29 cellular contexts compared by ENCODE assay signal in the genomic region with DNA sequence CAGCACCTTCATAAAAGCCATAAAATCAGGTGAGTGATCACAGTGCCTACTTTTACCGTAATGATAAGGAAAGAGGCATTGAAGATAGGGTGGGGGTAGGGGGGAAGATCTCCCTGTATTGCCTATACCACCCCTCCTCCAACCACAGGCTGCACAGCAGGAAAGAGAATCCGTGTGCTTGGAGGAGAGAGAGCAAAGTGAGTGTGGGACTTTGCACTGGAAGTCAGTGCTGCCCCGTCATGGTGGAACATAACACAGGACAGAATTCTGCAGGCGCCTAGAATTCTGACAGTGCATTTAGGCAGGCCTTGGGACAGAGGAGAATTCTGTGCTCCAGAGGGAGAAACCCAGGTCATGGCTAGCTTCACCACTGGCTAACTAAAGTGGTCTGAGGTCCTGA. TPM values are rescaled to one million over a fixed set of nuclear protein-coding genes. Genes with fewer than 3 reads are reported as not detected.
A peak's percentile ranks its signal among the peaks of the same experiment; 100 is the strongest.
DNase-seq lines count a peak whose midpoint lies in the region; ATAC-seq, FAIRE-seq and TF ChIP-seq lines count a peak whose summit lies in the region.
"Had no signal": no experiment of that assay in that cellular context is flagged by ENCODE, and none has a peak within 500 bp of the region (broad histone marks: within the 10 kb centered on the region; RNA-seq: fewer than 3 reads in every experiment).

No MANE protein-coding gene starts in this region.

- peak; percentile 72 for ATAC-seq in left lobe of liver
- ATAC-seq in pancreas: peak; percentile 19 to 59 (median 56)
- ATAC-seq: Right ventricle myocardium inferior, SK-N-SH treated with all-trans-retinoic acid at 6 μM for 48 hours had no signal

- TF ChIP-seq POLR2A in H54 (IDR thresholded peaks at IDR 0.05; ENCODE audit: low read depth, low read length): no peak
- TF ChIP-seq POLR2A in H1 (IDR thresholded peaks at IDR 0.05; ENCODE audit: control extremely low read depth in 1 of 2, low read depth in 2 of 2, low read length in 2 of 2): no peak
- TF ChIP-seq POLR2A in stomach (IDR thresholded peaks at IDR 0.05): no peak
- TF ChIP-seq POLR2A in GM12892 (IDR thresholded peaks at IDR 0.05; ENCODE audit: low read depth, low read length): no peak

- no peaks in the 10 kb centered on the region for H3K23me2 ChIP-seq in H1 (ENCODE audit: low read depth, low read length)

- H3K56ac ChIP-seq in H1 (replicated peaks; ENCODE audit: insufficient read length, low read depth, low read length): no peak overlapping the region

- H3K27ac ChIP-seq in H1 (ENCODE audit: low read depth, low read length): no peak overlapping the region
- H3K27ac ChIP-seq in pancreas: no peak overlapping the region
- H3K27ac ChIP-seq in stomach: no peak overlapping the region
- H3K27ac ChIP-seq: GM23248, HL-60, PC-9, SJCRH30 had no signal

- H4K8ac ChIP-seq in H1 (ENCODE audit: extremely low read depth, insufficient read depth, low read length): no peak overlapping the region

- no peak overlapping the region for H3K4ac ChIP-seq in H1 (replicated peaks; ENCODE audit: insufficient read length, low read depth, low read length)

- H4K91ac ChIP-seq in H1 (replicated peaks; ENCODE audit: insufficient read length, low read length): no peak overlapping the region

- no peak overlapping the region for H2AK5ac ChIP-seq in H1 (ENCODE audit: low read depth, low read length)

- H2BK5ac ChIP-seq in H1 (ENCODE audit: low read depth, low read length): no peak overlapping the region

- H4K5ac ChIP-seq in H1 (ENCODE audit: insufficient read length, low read depth, low read length): no peak overlapping the region

- intact Hi-C loops in pancreas (cut with DNase I): loop anchor here in 1 of 3 donors (10.0 kb wide), 1 partner anchor 69 kb away; no protein-coding TSS in a partner anchor
- intact Hi-C loops in stomach (cut with DNase I; ENCODE audit: low total_unique reads): no loop called here

- H3K14ac ChIP-seq in H1 (ENCODE audit: insufficient read length): no peak overlapping the region

- no peak overlapping the region; the same call in 1 of the 2 replicates for H3K18ac ChIP-seq in H1 (ENCODE audit: extremely low read depth, low read length)

- no peaks in the 10 kb centered on the region for H3K79me1 ChIP-seq in H1 (ENCODE audit: low read depth, low read length)

- FAIRE-seq in H54 (lab: Jason Lieb, UNC): peak; percentile 62
- no peak for FAIRE-seq in H1 (lab: Jason Lieb, UNC)
- no peak for FAIRE-seq in pancreas (lab: Jason Lieb, UNC)
- no peak for FAIRE-seq in GM12892 (lab: Jason Lieb, UNC)

- 75% methylated on average over 4 of the region's 4 CpGs; no CpG with 5 or more reads in 1 of the 2 experiments for WGBS in H1 (ENCODE audit: extremely low coverage in 1 of 2, insufficient coverage in 1 of 2, insufficient read length in 1 of 2, insufficient replicate concordance in 2 of 2, low coverage in 1 of 2, low lambda C conversion rate in 2 of 2, missing lambda C conversion rate in 1 of 2), 2 experiments
- WGBS in pancreas, 2 donors: 33 to 35% methylated on average over 4 of the region's 4 CpGs
- 47 to 74% (median 59%) methylated on average over 4 of the region's 4 CpGs for WGBS in stomach, 5 donors

- no peak overlapping the region for H2BK12ac ChIP-seq in H1 (ENCODE audit: low read depth, low read length)

- H3K4me1 ChIP-seq in H1 (replicated peaks in 1 of 4; ENCODE audit: control insufficient read depth in 3 of 4, insufficient read depth in 4 of 4, low read length in 3 of 4) (peaks cover 0 to 3% (median 1%) of the 10 kb centered on the region in 4 experiments; a peak in 2 of 7 replicates), pancreas (peaks cover 0 to 46% (median 14%) of the 10 kb centered on the region in 3 donors), stomach (peaks cover 0 to 13% (median 8%) of the 10 kb centered on the region in 4 donors)
- H3K4me1 ChIP-seq: BE2C, SJCRH30 had no signal

- H3K4me3 ChIP-seq in H1 (ENCODE audit: extremely low read depth in 1 of 4, insufficient read depth in 2 of 4, low read depth in 3 of 4, low read length in 4 of 4) (no peak overlapping the region), pancreas (no peak overlapping the region), stomach (no peak overlapping the region)
- H3K4me3 ChIP-seq: GM23248, PC-9, SJCRH30 had no signal

- no peak overlapping the region for H3K23ac ChIP-seq in H1 (ENCODE audit: insufficient read length)

- POLR2A ChIA-PET in H1 (lab: Charles Lee; ENCODE audit: partially characterized antibody): no interaction called here

- H2AFZ ChIP-seq in H1 (ENCODE audit: low read length): peak overlapping the region; percentile 89; the same call in 1 of the 2 replicates
- H2AFZ ChIP-seq: GM23248, PC-9 had no signal

- H3K4me2 ChIP-seq in H1 (ENCODE audit: insufficient read depth in 1 of 2, low read depth in 2 of 2, low read length in 2 of 2): peak overlapping the region in 1 of 2 experiments; percentile 22; a peak in 1 of 4 replicates
- H3K4me2 ChIP-seq: PC-9 had no signal

- CTCF ChIA-PET in H1 (lab: Charles Lee; ENCODE audit: partially characterized antibody): interaction anchor here (1.4 to 9.9 kb wide), 4 partner anchors 7 to 16 kb away, joined by 6 to 71 read pairs (median 30); no protein-coding TSS in a partner anchor

- TF ChIP-seq RAD21 in H1 (IDR thresholded peaks at IDR 0.05 in 1 of 2, conservative IDR thresholded peaks at IDR 0.05 in 1 of 2; ENCODE audit: low read depth in 2 of 2, low read length in 2 of 2): no peak

- no peak overlapping the region for H3K9ac ChIP-seq in H1 (replicated peaks in 1 of 4; ENCODE audit: extremely low read depth in 1 of 4, low read depth in 3 of 4, low read length in 3 of 4)
- H3K9ac ChIP-seq: GM23248 had no signal

- TF ChIP-seq EP300 in H1 (IDR thresholded peaks at IDR 0.05; ENCODE audit: borderline replicate concordance in 1 of 2, low read depth in 2 of 2, low read length in 2 of 2): no peak
- TF ChIP-seq EP300 in stomach (IDR thresholded peaks at IDR 0.05): no peak

- H2BK15ac ChIP-seq in H1 (ENCODE audit: low read length): no peak overlapping the region

- H3K9me3 ChIP-seq in H1 (ENCODE audit: insufficient read depth in 2 of 2, low read depth in 1 of 2, low read length in 1 of 2) (no peaks in the 10 kb centered on the region), pancreas (no peaks in the 10 kb centered on the region), stomach (no peaks in the 10 kb centered on the region)
- H3K9me3 ChIP-seq: BE2C had no signal

- H2BK120ac ChIP-seq in H1 (replicated peaks; ENCODE audit: low read depth, low read length): no peak overlapping the region

- H3K27me3 ChIP-seq in H1 (replicated peaks in 1 of 4; ENCODE audit: control insufficient read depth in 3 of 4, extremely low read depth in 1 of 4, insufficient read depth in 3 of 4, low read length in 3 of 4) (no peaks in the 10 kb centered on the region), pancreas (no peaks in the 10 kb centered on the region), stomach (no peaks in the 10 kb centered on the region)
- H3K27me3 ChIP-seq: BE2C, SJCRH30 had no signal

- no peak overlapping the region for H2BK20ac ChIP-seq in H1 (ENCODE audit: low read length)

- TF ChIP-seq CTCF in H1 (IDR thresholded peaks at IDR 0.05; ENCODE audit: control extremely low read depth in 1 of 3, insufficient read depth in 1 of 3, low read depth in 1 of 3, low read length in 3 of 3) (no peak), pancreas (IDR thresholded peaks at IDR 0.05) (no peak), stomach (IDR thresholded peaks at IDR 0.05) (no peak)

- DNase-seq in H54 (ENCODE audit: insufficient read length, low spot score) (no peak), H1 (ENCODE audit: low read depth in 1 of 2, low spot score in 2 of 2) (no peak), left lobe of liver (ENCODE audit: low spot score) (peak; percentile 74), pancreas (peak in 2 of 6 donors; percentile 29 to 37), NCI-H510A treated with DMSO at 0.1 percent for 48 hours (lab: John Stamatoyannopoulos, UW) (no peak), stomach (no peak), GM12892 (ENCODE audit: insufficient read length) (no peak)
- DNase-seq: 8988T; ACHN; BE2C; CD8-positive, alpha-beta memory T cell; DMS 273 treated with DMSO at 0.1 percent for 48 hours; DMS79; EL; GDM1; GM23248; HCEC 1CT; MV-4-11; NCI-H1105; NCI-H1436 treated with DMSO at 0.1 percent for 48 hours; NCI-H1930; NCI-H2107; NCI-H524 treated with DMSO at 0.1 percent for 48 hours; NCI-H774; PC-9; SJCRH30 had no signal

- H4K20me1 ChIP-seq in H1 (replicated peaks in 1 of 2; ENCODE audit: control insufficient read depth in 1 of 2, insufficient read depth in 2 of 2, low read length in 2 of 2): no peaks in the 10 kb centered on the region

- H3K36me3 ChIP-seq in H1 (ENCODE audit: control insufficient read depth in 2 of 4, insufficient read depth in 4 of 4, low read length in 3 of 4): no peaks in the 10 kb centered on the region
- no peaks in the 10 kb centered on the region for H3K36me3 ChIP-seq in pancreas
- peaks cover 0 to 11% (median 2%) of the 10 kb centered on the region in 4 donors for H3K36me3 ChIP-seq in stomach
- H3K36me3 ChIP-seq: BE2C, SJCRH30 had no signal

- no peaks in the 10 kb centered on the region for H3K79me2 ChIP-seq in H1 (ENCODE audit: control insufficient read depth in 1 of 2, insufficient read depth in 2 of 2, low read length in 2 of 2)

RNA-seq across cellular contexts. Expression of gene C5, which starts 3.5 kb away (rescaled TPM):
- total RNA-seq in H1 (2021; fragmentation: NEBNext Ultra II Directional; extraction: Animal tissue kit (Norgen Biotek cat#: 25700)): 0.15 and 0.24 TPM in 2 replicates
- polyA plus RNA-seq in H1 (2011; rRNA removed): 0.35 and 0.46 TPM in 2 replicates
- polyA plus RNA-seq in H1 (2011; cell fraction: cytosol; rRNA removed): 0.58 TPM
- polyA plus RNA-seq in H1 (2011; cell fraction: nucleus; rRNA removed): 0.50 TPM
- 0.15 to 0.68 TPM (median 0.42 TPM) in 4 replicates for polyA plus RNA-seq in H1 (2012, experiment 1 of 2)
- 0.03 TPM for polyA plus RNA-seq in H1 (2012, experiment 2 of 2)
- 0.26 TPM for polyA plus RNA-seq in H1 (2013, experiment 1 of 2)
- 0.09 TPM for polyA plus RNA-seq in H1 (2013, experiment 2 of 2)
- polyA minus RNA-seq in H1 (2011; rRNA and poly(A)+ RNA removed): 0.28 and 0.54 TPM in 2 replicates
- not detected for polyA minus RNA-seq in H1 (2011; cell fraction: cytosol; rRNA and poly(A)+ RNA removed)
- 1.3 TPM for polyA minus RNA-seq in H1 (2011; cell fraction: nucleus; rRNA and poly(A)+ RNA removed)
- 386 TPM for total RNA-seq in left lobe of liver
- 10 to 100 TPM; 12.7 to 29.9 (median 16.3) TPM for total RNA-seq in pancreas
- polyA plus RNA-seq in pancreas: 1 to 10 TPM; 5.2 to 6.5 TPM
- total RNA-seq in stomach: 10 to 100 TPM in 1 of 5 donors, 1 to 10 TPM in 4; 4.3 to 13.4 (median 7.6) TPM
- 1 to 10 TPM; 4.0 to 6.5 (median 5.2) TPM for polyA plus RNA-seq in stomach
- 1.0 TPM for polyA plus RNA-seq in GM12892 (2012; ENCODE audit: missing spikeins)
- polyA plus RNA-seq: CD8-positive, alpha-beta memory T cell had no signal

RNA-seq across cellular contexts. Expression of gene CNTRL, which starts 21.2 kb away (rescaled TPM):
- 13.9 and 14.3 TPM in 2 replicates for total RNA-seq in H1 (2021; fragmentation: NEBNext Ultra II Directional; extraction: Animal tissue kit (Norgen Biotek cat#: 25700))
- polyA plus RNA-seq in H1 (2011; rRNA removed): 4.1 and 5.1 TPM in 2 replicates
- 6.5 TPM for polyA plus RNA-seq in H1 (2011; cell fraction: cytosol; rRNA removed)
- polyA plus RNA-seq in H1 (2011; cell fraction: nucleus; rRNA removed): 12.1 TPM
- 7.6 to 8.8 TPM (median 8.3 TPM) in 4 replicates for polyA plus RNA-seq in H1 (2012, experiment 1 of 2)
- 0.42 TPM for polyA plus RNA-seq in H1 (2012, experiment 2 of 2)
- polyA plus RNA-seq in H1 (2013, experiment 1 of 2): 9.4 TPM
- polyA plus RNA-seq in H1 (2013, experiment 2 of 2): 8.5 TPM
- 10.9 and 13.5 TPM in 2 replicates for polyA minus RNA-seq in H1 (2011; rRNA and poly(A)+ RNA removed)
- polyA minus RNA-seq in H1 (2011; cell fraction: cytosol; rRNA and poly(A)+ RNA removed): 7.2 TPM
- polyA minus RNA-seq in H1 (2011; cell fraction: nucleus; rRNA and poly(A)+ RNA removed): 22.1 TPM
- total RNA-seq in left lobe of liver: 3.6 TPM
- total RNA-seq in pancreas: 10 to 100 TPM in 1 of 6 donors, 1 to 10 TPM in 5; 5.5 to 12.1 (median 6.5) TPM
- 1 to 10 TPM; 5.0 to 7.7 TPM for polyA plus RNA-seq in pancreas
- total RNA-seq in stomach: 10 to 100 TPM in 4 of 5 donors, 1 to 10 TPM in 1; 9.4 to 27.4 (median 19.1) TPM
- 1 to 10 TPM; 4.4 to 7.6 (median 5.6) TPM for polyA plus RNA-seq in stomach
- polyA plus RNA-seq in GM12892 (2012; ENCODE audit: missing spikeins): 35.5 TPM

Comparison
In these comparisons a context has a peak if more than half of its experiments do, and no peak if none do; other contexts are left out.
1. RNA of gene C5, which starts 3.5 kb away (total RNA-seq): 386 TPM in left lobe of liver (single experiment); 12.7 to 29.9 TPM in pancreas, 4.3 to 13.4 TPM in stomach and 0.15 to 0.24 TPM in H1; every median in the first group is over 10 times any median in the second.